ENCODE assay signal across 8 cellular contexts in genomic region chr7:55534916-55535636, GRCh38. TPM values are rescaled to one million over a fixed set of nuclear protein-coding genes. Genes with fewer than 3 reads are reported as not detected.
A peak's percentile ranks its signal among the peaks of the same experiment; 100 is the strongest.
DNase-seq lines count a peak whose midpoint lies in the region; ATAC-seq and TF ChIP-seq lines count a peak whose summit lies in the region.

No MANE protein-coding gene starts in this region.

- CTCF ChIA-PET in activated CD4-positive, alpha-beta T cell treated with anti-CD3 and anti-CD28 coated beads, Interleukin-2, amount 10 ng/mL, durations not matched to agents 7 days and 5 days (lab: Charles Lee): interaction anchor here (0.6 to 3.4 kb wide), 6 partner anchors 10 to 103 kb away, joined by 3 to 20 read pairs (median 5); no protein-coding TSS in a partner anchor

- ATAC-seq in HG03565 (IDR thresholded peaks at IDR 0.05; ENCODE audit: unreplicated experiment): no peak

- TF ChIP-seq POLR2A in NB4 (IDR thresholded peaks at IDR 0.05; ENCODE audit: extremely low read depth, insufficient read length): no peak

- POLR2A ChIA-PET in activated CD4-positive, alpha-beta T cell treated with anti-CD3 and anti-CD28 coated beads, Interleukin-2, amount 10 ng/mL, durations not matched to agents 7 days and 5 days (lab: Charles Lee): interaction anchor here (0.5 kb wide), 1 partner anchor 512 kb away, joined by 3 read pairs; no protein-coding TSS in a partner anchor

- peaks cover 43% of the 10 kb centered on the region for H3K36me3 Mint-ChIP-seq in activated CD4-positive, alpha-beta T cell treated with anti-CD3 and anti-CD28 coated beads, Interleukin-2, amount 10 ng/mL, durations not matched to agents 7 days and 5 days (ENCODE audit: low read depth)

- DNase-seq in activated CD4-positive, alpha-beta T cell treated with anti-CD3 and anti-CD28 coated beads, Interleukin-2, amount 10 ng/mL, durations not matched to agents 7 days and 5 days: no peak
- DNase-seq in activated CD4-positive, alpha-beta T cell treated with anti-CD3 and anti-CD28 coated beads, Interleukin-2, amount 50 U/mL, for 1 hour: no peak
- DNase-seq in NB4 (ENCODE audit: low read depth) (peak; percentile 23), colonic mucosa (no peak), NCI-H446 (lab: John Stamatoyannopoulos, UW) (no peak), caudate nucleus (lab: John Stamatoyannopoulos, UW) (no peak)

- H3K27ac ChIP-seq in colonic mucosa: peak overlapping the region; percentile 30
- peak overlapping the region; percentile 46 for H3K27ac ChIP-seq in subcutaneous abdominal adipose tissue (ENCODE audit: low read depth, low read length)
- no peak overlapping the region for H3K27ac ChIP-seq in caudate nucleus (ENCODE audit: low read depth, low read length)

- H3K9me3 ChIP-seq in colonic mucosa (no peaks in the 10 kb centered on the region), subcutaneous abdominal adipose tissue (ENCODE audit: control insufficient read depth in 5 of 5, low read length in 5 of 5) (no peaks in the 10 kb centered on the region)

- intact Hi-C loops in colonic mucosa (cut with DNase I): no loop called here

- no peaks in the 10 kb centered on the region for H3K27me3 Mint-ChIP-seq in activated CD4-positive, alpha-beta T cell treated with anti-CD3 and anti-CD28 coated beads, Interleukin-2, amount 10 ng/mL, durations not matched to agents 7 days and 5 days

- TF ChIP-seq CTCF in NB4 (IDR thresholded peaks at IDR 0.05; ENCODE audit: low read depth, low read length) (no peak), colonic mucosa (IDR thresholded peaks at IDR 0.05) (no peak)

- H3K4me3 ChIP-seq in NB4 (ENCODE audit: low read depth, low read length) (no peak overlapping the region), colonic mucosa (no peak overlapping the region), subcutaneous abdominal adipose tissue (ENCODE audit: low read depth in 1 of 5, low read length in 5 of 5) (no peak overlapping the region)

- H3K36me3 ChIP-seq in colonic mucosa (no peaks in the 10 kb centered on the region), subcutaneous abdominal adipose tissue (ENCODE audit: control insufficient read depth in 5 of 5, insufficient read depth in 5 of 5, low read length in 5 of 5) (no peaks in the 10 kb centered on the region)

- peak overlapping the region; percentile 59 for H3K4me3 Mint-ChIP-seq in activated CD4-positive, alpha-beta T cell treated with anti-CD3 and anti-CD28 coated beads, Interleukin-2, amount 10 ng/mL, durations not matched to agents 7 days and 5 days

- peaks cover 90% of the 10 kb centered on the region for H3K4me1 Mint-ChIP-seq in activated CD4-positive, alpha-beta T cell treated with anti-CD3 and anti-CD28 coated beads, Interleukin-2, amount 10 ng/mL, durations not matched to agents 7 days and 5 days

- H3K9me3 Mint-ChIP-seq in activated CD4-positive, alpha-beta T cell treated with anti-CD3 and anti-CD28 coated beads, Interleukin-2, amount 10 ng/mL, durations not matched to agents 7 days and 5 days: no peaks in the 10 kb centered on the region

- H3K27ac Mint-ChIP-seq in activated CD4-positive, alpha-beta T cell treated with anti-CD3 and anti-CD28 coated beads, Interleukin-2, amount 10 ng/mL, durations not matched to agents 7 days and 5 days: peak overlapping the region; percentile 95

- H3K4me1 ChIP-seq in colonic mucosa (peaks cover 8% of the 10 kb centered on the region), subcutaneous abdominal adipose tissue (ENCODE audit: control insufficient read depth in 5 of 5, insufficient read depth in 5 of 5, low read length in 5 of 5) (peaks cover 6 to 68% (median 56%) of the 10 kb centered on the region in 5 donors)

- H3K9ac ChIP-seq in colonic mucosa (ENCODE audit: low read depth in 2 of 2, low read length in 2 of 2) (peak overlapping the region in 1 of 2 donors; percentile 21), subcutaneous abdominal adipose tissue (ENCODE audit: low read length in 5 of 5) (no peak overlapping the region)

- H3K27me3 ChIP-seq in colonic mucosa (no peaks in the 10 kb centered on the region), subcutaneous abdominal adipose tissue (ENCODE audit: control insufficient read depth in 5 of 5, insufficient read depth in 4 of 5, low read length in 5 of 5) (no peaks in the 10 kb centered on the region)

RNA-seq across cellular contexts. Expression of gene VOPP1, which starts 37.2 kb away (rescaled TPM):
- total RNA-seq in activated CD4-positive, alpha-beta T cell treated with anti-CD3 and anti-CD28 coated beads, Interleukin-2, amount 10 ng/mL, durations not matched to agents 7 days and 5 days: 10 to 100 TPM; 74.5 to 77.2 TPM
- 10 to 100 TPM; 70.3 to 73.4 TPM for total RNA-seq in colonic mucosa
